Comparison of ENCODE assay signal across 7 cellular contexts in genomic region chr16:77786448-77786847, GRCh38. TPM values are rescaled to one million over a fixed set of nuclear protein-coding genes. Genes with fewer than 3 reads are reported as not detected.
"Had no signal": no experiment of that assay in that cellular context is flagged by ENCODE, and none has a peak within 500 bp of the region (broad histone marks: within the 10 kb centered on the region; RNA-seq: fewer than 3 reads in every experiment).

No MANE protein-coding gene starts in this region.

- ATAC-seq: GM23338, HepG2 had no signal

- DNase-seq: H9, HCEC 1CT, HFFc6, KBM-7 had no signal

- H3K4me3 ChIP-seq: GM23338 had no signal

- H3K27ac ChIP-seq: HL-60 had no signal

RNA-seq across cellular contexts. Expression of gene VAT1L, which starts 1.9 kb away (rescaled TPM):
- total RNA-seq: HepG2, HFFc6 had no signal
